ENCODE assay signal across 1 cellular context in genomic region chr19:35848486-35848885, GRCh38.
TF ChIP-seq lines count a peak whose summit lies in the region.

No MANE protein-coding gene starts in this region.

TF ChIP-seq in H1, 55 proteins besides CTCF, POLR2A, EP300 and RAD21:
- TF ChIP-seq SRF (IDR thresholded peaks at IDR 0.05; ENCODE audit: low read depth, low read length) (no peak), EGR1 (IDR thresholded peaks at IDR 0.05; ENCODE audit: borderline replicate concordance, low read depth, low read length) (no peak), GTF2F1 (IDR thresholded peaks at IDR 0.05; ENCODE audit: borderline replicate concordance, low read depth, low read length) (no peak), CBX5 (IDR thresholded peaks at IDR 0.05; ENCODE audit: low read depth, low read length) (no peak), SAP30 (IDR thresholded peaks at IDR 0.05; ENCODE audit: insufficient read depth, insufficient replicate concordance, low read length) (no peak), YY1 (IDR thresholded peaks at IDR 0.05; ENCODE audit: low read depth, low read length) (no peak), RFX5 (IDR thresholded peaks at IDR 0.05; ENCODE audit: borderline replicate concordance, low read depth, low read length) (no peak)
- TF ChIP-seq, protein P1, sequence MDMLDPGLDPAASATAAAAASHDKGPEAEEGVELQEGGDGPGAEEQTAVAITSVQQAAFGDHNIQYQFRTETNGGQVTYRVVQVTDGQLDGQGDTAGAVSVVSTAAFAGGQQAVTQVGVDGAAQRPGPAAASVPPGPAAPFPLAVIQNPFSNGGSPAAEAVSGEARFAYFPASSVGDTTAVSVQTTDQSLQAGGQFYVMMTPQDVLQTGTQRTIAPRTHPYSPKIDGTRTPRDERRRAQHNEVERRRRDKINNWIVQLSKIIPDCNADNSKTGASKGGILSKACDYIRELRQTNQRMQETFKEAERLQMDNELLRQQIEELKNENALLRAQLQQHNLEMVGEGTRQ (IDR thresholded peaks at IDR 0.05; ENCODE audit: low read length), result no peak
TF ChIP-seq in H1: peak in this region for 0.
